Comparison of ENCODE assay signal across 8 cellular contexts in genomic region chr22:29072193-29072978, GRCh38. TPM values are rescaled to one million over a fixed set of nuclear protein-coding genes. Genes with fewer than 3 reads are reported as not detected.
A peak's percentile ranks its signal among the peaks of the same experiment; 100 is the strongest.
DNase-seq lines count a peak whose midpoint lies in the region; ATAC-seq and TF ChIP-seq lines count a peak whose summit lies in the region.

No MANE protein-coding gene starts in this region.

- TF ChIP-seq CTCF in left lung (IDR thresholded peaks at IDR 0.05) = no peak

- H3K27ac ChIP-seq in left lung = no peak overlapping the region

- no peaks in the 10 kb centered on the region for H3K36me3 ChIP-seq in left lung

- peaks cover 9 to 33% of the 10 kb centered on the region in 2 donors for H3K4me1 ChIP-seq in left lung

- DNase-seq in SHP77 (lab: John Stamatoyannopoulos, UW) (peak; percentile 40 to 65), SHP77 treated with DMSO at 0.1 percent for 48 hours (lab: John Stamatoyannopoulos, UW) (no peak), NCI-H446 treated with DMSO at 0.1 percent for 48 hours (lab: John Stamatoyannopoulos, UW) (peak; percentile 23), cortex of kidney (lab: John Stamatoyannopoulos, UW) (peak; percentile 36), left lung (peak; percentile 92 to 97)
- DNase-seq in activated CD4-positive, alpha-beta T cell treated with anti-CD3 and anti-CD28 coated beads, Interleukin-2, amount 50 U/mL, for 1 hour = peak; percentile 80
- peak; percentile 83 for DNase-seq in stimulated activated CD4-positive, alpha-beta T cell treated with anti-CD3 and anti-CD28 coated beads, Interleukin-1b, Interleukin-23, amount 100 ng/mL, for 48 hours

- ATAC-seq in HG03108 (IDR thresholded peaks at IDR 0.05; ENCODE audit: unreplicated experiment) (peak; percentile 90), left lung (peak; percentile 96)

- intact Hi-C loops in left lung (cut with DNase I) = no loop called here

- H3K9me3 ChIP-seq in left lung = no peaks in the 10 kb centered on the region

- peaks cover 0 to 63% of the 10 kb centered on the region in 2 donors for H3K27me3 ChIP-seq in left lung

- peak overlapping the region; percentile 29 to 68 for H3K4me3 ChIP-seq in left lung

RNA-seq across cellular contexts. Expression of gene KREMEN1, which starts 0.4 kb away (rescaled TPM):
- 10 to 100 TPM; 24.6 to 42.3 TPM for total RNA-seq in left lung

RNA-seq across cellular contexts. Expression of gene C22orf31, which starts 10.8 kb away (rescaled TPM):
- under 1 TPM in 1 of 2 donors, not detected in 1; 0.29 TPM for total RNA-seq in left lung
